ENCODE assay signal across 1 cellular context in genomic region chr4:82352118-82352824, GRCh38.
TF ChIP-seq lines count a peak whose summit lies in the region.

No MANE protein-coding gene starts in this region.

TF ChIP-seq in K562, 482 proteins besides CTCF, POLR2A, EP300 and RAD21:
- TF ChIP-seq C11orf30 (IDR thresholded peaks at IDR 0.05; ENCODE audit: low read depth) (peak; percentile 84), ZNF592 (IDR thresholded peaks at IDR 0.05) (no peak), MYNN (IDR thresholded peaks at IDR 0.05) (0 out of 2 replicates have a peak, but pooled peaks have one; percentile 27), MYNN (CRISPR knock-in tag; IDR thresholded peaks at IDR 0.05) (no peak), RHOXF2B (CRISPR knock-in tag; conservative IDR thresholded peaks at IDR 0.05) (no peak), TEAD4 (IDR thresholded peaks at IDR 0.05; ENCODE audit: low read length) (0 out of 2 replicates have a peak, but pooled peaks have one; percentile 5), TEAD4 (CRISPR knock-in tag; IDR thresholded peaks at IDR 0.05; ENCODE audit: borderline replicate concordance) (no peak), MAFG (tag; conservative IDR thresholded peaks at IDR 0.05) (peak; percentile 86), NFE2 (IDR thresholded peaks at IDR 0.05; ENCODE audit: low read depth) (peak; percentile 75), ZNF280A (IDR thresholded peaks at IDR 0.05; ENCODE audit: low read depth, partially characterized antibody) (no peak), ZBTB40 (IDR thresholded peaks at IDR 0.05) (peak; percentile 44; the same call in 1 of the 2 replicates), ZBTB40 (CRISPR knock-in tag; IDR thresholded peaks at IDR 0.05) (no peak), ZNF224 (CRISPR knock-in tag; IDR thresholded peaks at IDR 0.05) (no peak), STAT6 (CRISPR knock-in tag; IDR thresholded peaks at IDR 0.05) (no peak), MAFF (IDR thresholded peaks at IDR 0.05; ENCODE audit: low read length) (peak; percentile 75), MAFK (IDR thresholded peaks at IDR 0.05; ENCODE audit: low read length) (peak; percentile 56; the same call in 1 of the 2 replicates), HSF4 (CRISPR knock-in tag; IDR thresholded peaks at IDR 0.05; ENCODE audit: borderline replicate concordance) (no peak), TSHZ1 (CRISPR knock-in tag; IDR thresholded peaks at IDR 0.05) (no peak), SUPT5H (IDR thresholded peaks at IDR 0.05) (peak; percentile 58), POLR2G (IDR thresholded peaks at IDR 0.05; ENCODE audit: low read depth, low read length) (peak; percentile 51; the same call in 1 of the 2 replicates), NR3C1 (CRISPR knock-in tag; IDR thresholded peaks at IDR 0.05) (no peak), BHLHE40 (IDR thresholded peaks at IDR 0.05; ENCODE audit: low read length) (no peak), NFE2L1 (tag; IDR thresholded peaks at IDR 0.05; ENCODE audit: borderline replicate concordance, low read depth) (peak; percentile 68; the same call in 1 of the 2 replicates), SIN3A (IDR thresholded peaks at IDR 0.05; ENCODE audit: borderline replicate concordance in 2 of 2, control insufficient read depth in 1 of 2, low read depth in 2 of 2, low read length in 2 of 2) (0 out of 4 replicates have a peak, but pooled peaks of 1 of the 2 experiments have one; percentile 11), ZNF316 (IDR thresholded peaks at IDR 0.05) (peak; percentile 90), POLR2AphosphoS5 (IDR thresholded peaks at IDR 0.05; ENCODE audit: control insufficient read depth, insufficient read depth, low read depth, low read length) (peak; percentile 57), ZNF551 (CRISPR knock-in tag; IDR thresholded peaks at IDR 0.05) (peak; percentile 10; the same call in 1 of the 2 replicates), PURB (CRISPR knock-in tag; IDR thresholded peaks at IDR 0.05; ENCODE audit: low read depth) (no peak)
